In genomic region chr11:17544181-17544622, GRCh38 we compare ENCODE assay signal across 8 cellular contexts. TPM values are rescaled to one million over a fixed set of nuclear protein-coding genes. Genes with fewer than 3 reads are reported as not detected.
DNase-seq lines count a peak whose midpoint lies in the region; ATAC-seq and TF ChIP-seq lines count a peak whose summit lies in the region.

TSS of gene USH1C (minus strand) at chr11:17544416. CDS start at chr11:17544307, 109 bp downstream.

- no CpG with 5 or more reads among the region's 32 CpGs for WGBS in trophoblast cell (ENCODE audit: extremely low coverage, insufficient coverage, insufficient read length)

- H3K36me3 ChIP-seq in CD8-positive, alpha-beta T cell (ENCODE audit: insufficient read depth, low read length), result no peaks in the 10 kb centered on the region
- H3K36me3 ChIP-seq in trophoblast cell (ENCODE audit: control insufficient read depth in 1 of 2, insufficient read depth in 2 of 2, low read length in 2 of 2), result no peaks in the 10 kb centered on the region
- no peaks in the 10 kb centered on the region for H3K36me3 ChIP-seq in BE2C
- H3K36me3 ChIP-seq in tibial artery, result no peaks in the 10 kb centered on the region

- no peak within 1 kb of the TSS for H3K9ac ChIP-seq in trophoblast cell (ENCODE audit: low read length)

- peaks cover 5% of the 10 kb centered on the region for H3K4me1 Mint-ChIP-seq in CD8-positive, alpha-beta T cell (ENCODE audit: low read depth)

- CTCF ChIA-PET in CD8-positive, alpha-beta T cell (lab: Charles Lee), result interaction anchor here (1.5 kb wide), 1 partner anchor 9 kb away, joined by 3 read pairs; no protein-coding TSS in a partner anchor
- CTCF ChIA-PET in RWPE1 (lab: Yijun Ruan, JAX), result interaction anchor here (1.7 kb wide), 1 partner anchor 160 kb away, joined by 3 read pairs; no protein-coding TSS in a partner anchor

- H3K4me3 Mint-ChIP-seq in CD8-positive, alpha-beta T cell, result peak within 1 kb of the TSS; percentile 29

- H4K8ac ChIP-seq in trophoblast cell (ENCODE audit: low read depth, low read length), result no peak within 1 kb of the TSS

- H3K4me1 ChIP-seq in CD8-positive, alpha-beta T cell (ENCODE audit: insufficient read depth, low read length), result no peaks in the 10 kb centered on the region
- H3K4me1 ChIP-seq in trophoblast cell (ENCODE audit: control insufficient read depth in 1 of 2, insufficient read depth in 2 of 2, low read length in 2 of 2) (peaks cover 13 to 15% of the 10 kb centered on the region in 2 experiments), BE2C (no peaks in the 10 kb centered on the region), tibial artery (peaks cover 0 to 12% (median 3%) of the 10 kb centered on the region in 4 donors)

- H2BK5ac ChIP-seq in trophoblast cell (ENCODE audit: low read depth, low read length, poor library complexity), result no peak within 1 kb of the TSS

- no peak within 1 kb of the TSS for H3K4ac ChIP-seq in trophoblast cell (ENCODE audit: low read depth, low read length)

- no peak within 1 kb of the TSS for H3K27ac ChIP-seq in CD8-positive, alpha-beta T cell (ENCODE audit: low read depth, low read length)
- H3K27ac ChIP-seq in RWPE1 (no peak within 1 kb of the TSS), trophoblast cell (ENCODE audit: low read depth, low read length) (no peak within 1 kb of the TSS), tibial artery (no peak within 1 kb of the TSS)

- no peak within 1 kb of the TSS for H3K4me2 ChIP-seq in trophoblast cell (ENCODE audit: low read length)

- intact Hi-C loops in CD8-positive, alpha-beta T cell (cut with DNase I, micrococcal nuclease), result no loop called here
- intact Hi-C loops in tibial artery (cut with DNase I; ENCODE audit: low total_unique reads), result no loop called here

- no peak for DNase-seq in CD8-positive, alpha-beta T cell
- DNase-seq in RWPE1 (ENCODE audit: low spot score), result peak; percentile 46
- peak; percentile 11 for DNase-seq in epithelial cell of esophagus (ENCODE audit: low read depth)
- no peak for DNase-seq in trophoblast cell
- DNase-seq in BE2C, result no peak
- DNase-seq in tibial artery, result no peak

- no peak within 1 kb of the TSS for H4K91ac ChIP-seq in trophoblast cell (ENCODE audit: low read depth, low read length)

- no peak within 1 kb of the TSS for H3K18ac ChIP-seq in trophoblast cell (ENCODE audit: low read length)

- no peak within 1 kb of the TSS for H4K12ac ChIP-seq in trophoblast cell (ENCODE audit: low read depth, low read length)

- peaks cover 44% of the 10 kb centered on the region for H3K27me3 Mint-ChIP-seq in CD8-positive, alpha-beta T cell (ENCODE audit: low read depth)

- peak within 1 kb of the TSS; percentile 6 for H2AFZ ChIP-seq in trophoblast cell (ENCODE audit: insufficient read depth, low read length, poor library complexity)

- no peak within 1 kb of the TSS for H3K4me3 ChIP-seq in CD8-positive, alpha-beta T cell (ENCODE audit: low read depth, low read length)
- H3K4me3 ChIP-seq in epithelial cell of esophagus (ENCODE audit: low read length), result no peak within 1 kb of the TSS
- no peak within 1 kb of the TSS for H3K4me3 ChIP-seq in trophoblast cell (ENCODE audit: low read depth, low read length)
- no peak within 1 kb of the TSS for H3K4me3 ChIP-seq in BE2C (ENCODE audit: low read depth, low read length)
- peak within 1 kb of the TSS in 1 of 2 donors; percentile 5 for H3K4me3 ChIP-seq in tibial artery

- no peak within 1 kb of the TSS for H3K14ac ChIP-seq in trophoblast cell (ENCODE audit: low read length)

- ATAC-seq in CD8-positive, alpha-beta T cell, result peak; percentile 38
- ATAC-seq in GM19455 (IDR thresholded peaks at IDR 0.05; ENCODE audit: unreplicated experiment), result no peak
- no peak for ATAC-seq in GM21528 (IDR thresholded peaks at IDR 0.05; ENCODE audit: low FRiP score, unreplicated experiment)

- H2BK12ac ChIP-seq in trophoblast cell (ENCODE audit: low read length), result no peak within 1 kb of the TSS

- no peaks in the 10 kb centered on the region for H3K36me3 Mint-ChIP-seq in CD8-positive, alpha-beta T cell

- POLR2A ChIA-PET in CD8-positive, alpha-beta T cell (lab: Charles Lee), result interaction anchor here (0.6 kb wide), 1 partner anchor 11 kb away, joined by 7 read pairs; no protein-coding TSS in a partner anchor
- POLR2A ChIA-PET in RWPE1 (lab: Yijun Ruan, JAX; ENCODE audit: low non-redundant PET), result no interaction called here

- no peaks in the 10 kb centered on the region for H3K9me3 ChIP-seq in CD8-positive, alpha-beta T cell (ENCODE audit: low read length)
- H3K9me3 ChIP-seq in trophoblast cell (ENCODE audit: insufficient read depth, low read depth, low read length) (peaks cover 3% of the 10 kb centered on the region), BE2C (no peaks in the 10 kb centered on the region), tibial artery (no peaks in the 10 kb centered on the region)

- no peaks in the 10 kb centered on the region for H3K9me3 Mint-ChIP-seq in CD8-positive, alpha-beta T cell

- H2AK5ac ChIP-seq in trophoblast cell (ENCODE audit: low read length), result no peak within 1 kb of the TSS

- H3K79me2 ChIP-seq in trophoblast cell (ENCODE audit: control insufficient read depth, insufficient read depth, low read length, poor library complexity), result no peaks in the 10 kb centered on the region

- TF ChIP-seq CTCF in CD8-positive, alpha-beta T cell (IDR thresholded peaks at IDR 0.05), result no peak
- TF ChIP-seq CTCF in RWPE1 (conservative IDR thresholded peaks at IDR 0.05; ENCODE audit: low read depth) (no peak), epithelial cell of esophagus (IDR thresholded peaks at IDR 0.05; ENCODE audit: insufficient read depth, low read depth, low read length, missing control alignments) (no peak), BE2C (IDR thresholded peaks at IDR 0.05; ENCODE audit: low read depth, low read length) (no peak), tibial artery (IDR thresholded peaks at IDR 0.05) (no peak)

- H3K27ac Mint-ChIP-seq in CD8-positive, alpha-beta T cell, result no peak within 1 kb of the TSS

- peaks cover 5% of the 10 kb centered on the region for H3K27me3 ChIP-seq in CD8-positive, alpha-beta T cell (ENCODE audit: insufficient read depth, low read length)
- H3K27me3 ChIP-seq in trophoblast cell (ENCODE audit: insufficient read depth, low read length), result no peaks in the 10 kb centered on the region
- no peaks in the 10 kb centered on the region for H3K27me3 ChIP-seq in BE2C
- peaks cover 0 to 33% of the 10 kb centered on the region in 2 donors for H3K27me3 ChIP-seq in tibial artery

- H3K23ac ChIP-seq in trophoblast cell (ENCODE audit: low read length), result no peak within 1 kb of the TSS

- no peak within 1 kb of the TSS for H2BK120ac ChIP-seq in trophoblast cell (ENCODE audit: insufficient read depth, low read length, poor library complexity)

- no peaks in the 10 kb centered on the region for H3K79me1 ChIP-seq in trophoblast cell (ENCODE audit: low read length)

RNA-seq across cellular contexts. Expression of gene USH1C, which starts in this region (rescaled TPM):
- not detected for total RNA-seq in CD8-positive, alpha-beta T cell
- polyA plus RNA-seq in trophoblast cell (2013), result 0.61 and 1.4 TPM in 2 replicates
- polyA plus RNA-seq in BE2C (2012; ENCODE audit: insufficient read depth, insufficient read length, low read depth), result not detected

Comparison
In these comparisons a context has a peak if more than half of its experiments do, and no peak if none do; other contexts are left out.
1. Peak in ATAC-seq in CD8-positive, alpha-beta T cell; RNA of the gene not detected or under 1 TPM.
2. DNase-seq: peak in RWPE1 (single experiment) and epithelial cell of esophagus (single experiment); none in CD8-positive, alpha-beta T cell (0 of 7), trophoblast cell (0 of 2), BE2C (single experiment) and tibial artery (0 of 2).